8 cellular contexts compared by ENCODE assay signal in the genomic region with DNA sequence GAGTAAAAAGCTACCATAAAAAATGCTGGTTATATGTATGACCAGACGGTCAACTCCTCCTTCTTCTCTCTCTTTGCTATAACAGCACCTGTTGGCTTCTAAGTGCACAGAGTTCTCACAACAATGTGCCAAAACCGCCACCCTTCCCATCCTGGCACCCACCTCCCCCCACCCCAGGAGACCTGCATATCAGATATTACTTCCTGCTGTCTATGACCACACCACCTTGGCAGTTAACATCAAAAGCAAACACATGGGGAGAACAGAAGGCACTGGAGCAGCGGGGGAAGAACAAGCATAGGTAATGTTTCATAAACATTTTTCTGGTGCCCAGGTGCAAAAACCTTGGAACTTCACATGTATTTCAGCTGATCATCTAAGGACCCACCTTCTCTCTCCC. TPM values are rescaled to one million over a fixed set of nuclear protein-coding genes. Genes with fewer than 3 reads are reported as not detected.
DNase-seq lines count a peak whose midpoint lies in the region; ATAC-seq and TF ChIP-seq lines count a peak whose summit lies in the region.
"Had no signal": no experiment of that assay in that cellular context is flagged by ENCODE, and none has a peak within 500 bp of the region (broad histone marks: within the 10 kb centered on the region; RNA-seq: fewer than 3 reads in every experiment).

No MANE protein-coding gene starts in this region.

- no peak overlapping the region for H2AFZ ChIP-seq in DND-41 (ENCODE audit: low read depth, low read length)

- peaks cover 98% of the 10 kb centered on the region for H3K79me2 ChIP-seq in DND-41 (ENCODE audit: insufficient read depth, low read length)

- H3K27me3 Mint-ChIP-seq in activated T-helper 2 cell treated with anti-CD3 and anti-CD28 coated beads, Interferon-gamma antibody, Interleukin-2, Interleukin-4, amounts not matched to agents 10 μg/mL and 5 μg/mL and 100 μg/mL, durations not matched to agents 14 hours and 24 hours and 36 hours (ENCODE audit: low read depth), result peaks cover 16% of the 10 kb centered on the region
- no peaks in the 10 kb centered on the region for H3K27me3 Mint-ChIP-seq in natural killer cell (ENCODE audit: low read depth in 2 of 2)

- H3K9me3 Mint-ChIP-seq in activated T-helper 2 cell treated with anti-CD3 and anti-CD28 coated beads, Interferon-gamma antibody, Interleukin-2, Interleukin-4, amounts not matched to agents 10 μg/mL and 5 μg/mL and 100 μg/mL, durations not matched to agents 14 hours and 24 hours and 36 hours, result peaks cover 5% of the 10 kb centered on the region
- H3K9me3 Mint-ChIP-seq in natural killer cell, result peaks cover 0 to 3% of the 10 kb centered on the region in 2 donors

- peak overlapping the region; percentile 52 for H3K27ac Mint-ChIP-seq in activated T-helper 2 cell treated with anti-CD3 and anti-CD28 coated beads, Interferon-gamma antibody, Interleukin-2, Interleukin-4, amounts not matched to agents 10 μg/mL and 5 μg/mL and 100 μg/mL, durations not matched to agents 14 hours and 24 hours and 36 hours
- no peak overlapping the region for H3K27ac Mint-ChIP-seq in natural killer cell

- no peaks in the 10 kb centered on the region for H3K9me3 ChIP-seq in DND-41 (ENCODE audit: insufficient read depth, low read length, severe bottlenecking)

- peak overlapping the region; percentile 37 for H3K9ac ChIP-seq in DND-41 (ENCODE audit: low read depth, low read length)

- no peak overlapping the region for H3K4me3 Mint-ChIP-seq in activated T-helper 2 cell treated with anti-CD3 and anti-CD28 coated beads, Interferon-gamma antibody, Interleukin-2, Interleukin-4, amounts not matched to agents 10 μg/mL and 5 μg/mL and 100 μg/mL, durations not matched to agents 14 hours and 24 hours and 36 hours (ENCODE audit: low read depth)
- H3K4me3 Mint-ChIP-seq in natural killer cell, result no peak overlapping the region

- H3K4me3 ChIP-seq in DND-41 (ENCODE audit: low read depth in 1 of 2, low read length in 2 of 2), result peak overlapping the region in 1 of 2 experiments; percentile 32; a peak in 2 of 4 replicates

- no peak for TF ChIP-seq CTCF in DND-41 (IDR thresholded peaks at IDR 0.05; ENCODE audit: borderline replicate concordance, extremely low read depth, low read length, poor library complexity, severe bottlenecking)
- TF ChIP-seq CTCF in natural killer cell (IDR thresholded peaks at IDR 0.05), result no peak

- H4K20me1 ChIP-seq in DND-41 (ENCODE audit: insufficient read depth, low read length), result peaks cover 40% of the 10 kb centered on the region

- peak overlapping the region; percentile 52 for H3K4me2 ChIP-seq in DND-41 (ENCODE audit: insufficient read depth, low read length)

- ATAC-seq in DND-41 (ENCODE audit: insufficient read depth, low read depth), result peak; percentile 89
- ATAC-seq in natural killer cell, result peak in 2 of 3 donors; percentile 47 to 78

- peaks cover 88% of the 10 kb centered on the region for H3K4me1 ChIP-seq in DND-41 (ENCODE audit: insufficient read depth, low read length)

- H3K27me3 ChIP-seq in DND-41 (ENCODE audit: insufficient read depth, low read length, poor library complexity), result no peaks in the 10 kb centered on the region

- intact Hi-C loops in activated T-helper 2 cell treated with anti-CD3 and anti-CD28 coated beads, Interferon-gamma antibody, Interleukin-2, Interleukin-4, amounts not matched to agents 10 μg/mL and 5 μg/mL and 100 μg/mL, durations not matched to agents 14 hours and 24 hours and 36 hours (cut with micrococcal nuclease), result loop anchor here (1.0 to 2.0 kb wide), 4 partner anchors 14 to 116 kb away; no protein-coding TSS in a partner anchor
- intact Hi-C loops in natural killer cell (cut with micrococcal nuclease), result no loop called here

- H3K27ac ChIP-seq in DND-41 (ENCODE audit: low read length), result peak overlapping the region; percentile 76

- H3K36me3 Mint-ChIP-seq in activated T-helper 2 cell treated with anti-CD3 and anti-CD28 coated beads, Interferon-gamma antibody, Interleukin-2, Interleukin-4, amounts not matched to agents 10 μg/mL and 5 μg/mL and 100 μg/mL, durations not matched to agents 14 hours and 24 hours and 36 hours (ENCODE audit: low read depth), result peaks cover 7% of the 10 kb centered on the region
- H3K36me3 Mint-ChIP-seq in natural killer cell, result no peaks in the 10 kb centered on the region

- peaks cover 35% of the 10 kb centered on the region for H3K4me1 Mint-ChIP-seq in activated T-helper 2 cell treated with anti-CD3 and anti-CD28 coated beads, Interferon-gamma antibody, Interleukin-2, Interleukin-4, amounts not matched to agents 10 μg/mL and 5 μg/mL and 100 μg/mL, durations not matched to agents 14 hours and 24 hours and 36 hours (ENCODE audit: low read depth)
- peaks cover 23 to 39% of the 10 kb centered on the region in 2 donors for H3K4me1 Mint-ChIP-seq in natural killer cell

- DNase-seq in DND-41 (peak; percentile 93), NCI-H2029 treated with DMSO at 0.1 percent for 48 hours (lab: John Stamatoyannopoulos, UW) (peak; percentile 75), natural killer cell (no peak), C1 segment of cervical spinal cord (lab: John Stamatoyannopoulos, UW) (no peak), OCI-M1 (lab: John Stamatoyannopoulos, UW) (no peak), cerebellum (ENCODE audit: low spot score) (no peak)
- no peak for DNase-seq in activated T-helper 2 cell treated with anti-CD3 and anti-CD28 coated beads, Interferon-gamma antibody, Interleukin-2, Interleukin-4, amounts not matched to agents 10 μg/mL and 5 μg/mL and 100 μg/mL, durations not matched to agents 14 hours and 24 hours and 36 hours (ENCODE audit: low spot score)
- DNase-seq: NCI-H1092 had no signal

- H3K36me3 ChIP-seq in DND-41 (ENCODE audit: insufficient read depth, low read length), result peaks cover 6% of the 10 kb centered on the region; the same call in 1 of the 2 replicates

RNA-seq across cellular contexts. Expression of a gene that starts 15.5 kb away (rescaled TPM):
- total RNA-seq in activated T-helper 2 cell treated with anti-CD3 and anti-CD28 coated beads, Interferon-gamma antibody, Interleukin-2, Interleukin-4, amounts not matched to agents 10 μg/mL and 5 μg/mL and 100 μg/mL, durations not matched to agents 14 hours and 24 hours and 36 hours, result 7.9 and 8.4 TPM in 2 replicates
- total RNA-seq in natural killer cell, result 1 to 10 TPM; 3.8 to 8.6 (median 8.3) TPM
- total RNA-seq in cerebellum, result 16.3 TPM

Comparison
In these comparisons a context has a peak if more than half of its experiments do, and no peak if none do; other contexts are left out.
1. DNase-seq: peak in DND-41 (single experiment) and NCI-H2029 treated with DMSO at 0.1 percent for 48 hours (single experiment); none in activated T-helper 2 cell treated with anti-CD3 and anti-CD28 coated beads, Interferon-gamma antibody, Interleukin-2, Interleukin-4, amounts not matched to agents 10 μg/mL and 5 μg/mL and 100 μg/mL, durations not matched to agents 14 hours and 24 hours and 36 hours (single experiment), natural killer cell (single experiment), C1 segment of cervical spinal cord (0 of 14), OCI-M1 (single experiment) and cerebellum (single experiment).